ENCODE assay signal across 8 cellular contexts in genomic region chr3:146468932-146469205, GRCh38. TPM values are rescaled to one million over a fixed set of nuclear protein-coding genes. Genes with fewer than 3 reads are reported as not detected.
DNase-seq lines count a peak whose midpoint lies in the region; ATAC-seq and TF ChIP-seq lines count a peak whose summit lies in the region.
"Not testable (repeated sequence)": the region's sequence is repeated elsewhere in the genome, so short reads cannot be mapped to it uniquely, and the experiment has no call there.
"Had no signal": no experiment of that assay in that cellular context is flagged by ENCODE, and none has a peak within 500 bp of the region (broad histone marks: within the 10 kb centered on the region; RNA-seq: fewer than 3 reads in every experiment).

No MANE protein-coding gene starts in this region.

- TF ChIP-seq CTCF in HFF-Myc (IDR thresholded peaks at IDR 0.05; ENCODE audit: low read depth, low read length, missing control alignments); RWPE2 (IDR thresholded peaks at IDR 0.05; ENCODE audit: poor library complexity, severe bottlenecking); natural killer cell (IDR thresholded peaks at IDR 0.05); spleen (IDR thresholded peaks at IDR 0.05 in 8 of 11, conservative IDR thresholded peaks at IDR 0.05 in 3 of 11): not testable (repeated sequence)

- H3K9me3 Mint-ChIP-seq in activated T-helper 2 cell treated with anti-CD3 and anti-CD28 coated beads, Interferon-gamma antibody, Interleukin-2, Interleukin-4, amounts not matched to agents 10 μg/mL and 5 μg/mL and 100 μg/mL, durations not matched to agents 14 hours and 24 hours and 36 hours; natural killer cell: not testable (repeated sequence)

- not testable (repeated sequence) for H3K36me3 ChIP-seq in RWPE2 (ENCODE audit: low read depth); spleen

- ATAC-seq in RWPE2 (ENCODE audit: low read depth); natural killer cell: not testable (repeated sequence)
- ATAC-seq in left ventricle myocardium superior = peak; percentile 20

- 82 to 98% (median 90%) methylated on average over 8 of the region's 8 CpGs for WGBS in spleen, 5 donors

- not testable (repeated sequence) for H3K27ac Mint-ChIP-seq in activated T-helper 2 cell treated with anti-CD3 and anti-CD28 coated beads, Interferon-gamma antibody, Interleukin-2, Interleukin-4, amounts not matched to agents 10 μg/mL and 5 μg/mL and 100 μg/mL, durations not matched to agents 14 hours and 24 hours and 36 hours
- peak overlapping the region in 1 of 2 donors; percentile 87 for H3K27ac Mint-ChIP-seq in natural killer cell

- not testable (repeated sequence) for TF ChIP-seq POLR2A in spleen (IDR thresholded peaks at IDR 0.05)

- not testable (repeated sequence) for DNase-seq in HFF-Myc (ENCODE audit: extremely low read depth, low read depth); RWPE2 (ENCODE audit: low spot score); activated T-helper 2 cell treated with anti-CD3 and anti-CD28 coated beads, Interferon-gamma antibody, Interleukin-2, Interleukin-4, amounts not matched to agents 10 μg/mL and 5 μg/mL and 100 μg/mL, durations not matched to agents 14 hours and 24 hours and 36 hours (ENCODE audit: low spot score); left ventricle myocardium superior; natural killer cell; spleen
- peak; percentile 10 for DNase-seq in dermis blood vessel endothelial cell

- H3K4me1 ChIP-seq in RWPE2 (ENCODE audit: insufficient read depth, poor library complexity, severe bottlenecking) (peaks cover 29% of the 10 kb centered on the region), spleen (peaks cover 0 to 15% (median 6%) of the 10 kb centered on the region in 6 donors)

- H3K36me3 Mint-ChIP-seq in activated T-helper 2 cell treated with anti-CD3 and anti-CD28 coated beads, Interferon-gamma antibody, Interleukin-2, Interleukin-4, amounts not matched to agents 10 μg/mL and 5 μg/mL and 100 μg/mL, durations not matched to agents 14 hours and 24 hours and 36 hours (ENCODE audit: low read depth); natural killer cell: not testable (repeated sequence)

- H3K27me3 ChIP-seq in RWPE2 (ENCODE audit: insufficient read depth, poor library complexity, severe bottlenecking); spleen (replicated peaks in 1 of 7): not testable (repeated sequence)

- intact Hi-C loops in activated T-helper 2 cell treated with anti-CD3 and anti-CD28 coated beads, Interferon-gamma antibody, Interleukin-2, Interleukin-4, amounts not matched to agents 10 μg/mL and 5 μg/mL and 100 μg/mL, durations not matched to agents 14 hours and 24 hours and 36 hours (cut with micrococcal nuclease); left ventricle myocardium superior (cut with micrococcal nuclease); natural killer cell (cut with micrococcal nuclease); spleen (cut with DNase I; ENCODE audit: low total_unique reads): not testable (repeated sequence)

- not testable (repeated sequence) for H3K9me3 ChIP-seq in RWPE2 (ENCODE audit: severe bottlenecking); spleen

- peaks cover 20% of the 10 kb centered on the region for H3K4me1 Mint-ChIP-seq in activated T-helper 2 cell treated with anti-CD3 and anti-CD28 coated beads, Interferon-gamma antibody, Interleukin-2, Interleukin-4, amounts not matched to agents 10 μg/mL and 5 μg/mL and 100 μg/mL, durations not matched to agents 14 hours and 24 hours and 36 hours (ENCODE audit: low read depth)
- not testable (repeated sequence) for H3K4me1 Mint-ChIP-seq in natural killer cell

- H3K4me3 ChIP-seq in HFF-Myc (replicated peaks; ENCODE audit: low read depth, low read length) = peak overlapping the region; percentile 34
- H3K4me3 ChIP-seq in RWPE2 (ENCODE audit: severe bottlenecking) = not testable (repeated sequence)
- H3K4me3 ChIP-seq in spleen = peak overlapping the region in 6 of 8 donors; percentile 43 to 81 (median 52)

- not testable (repeated sequence) for H3K27me3 Mint-ChIP-seq in activated T-helper 2 cell treated with anti-CD3 and anti-CD28 coated beads, Interferon-gamma antibody, Interleukin-2, Interleukin-4, amounts not matched to agents 10 μg/mL and 5 μg/mL and 100 μg/mL, durations not matched to agents 14 hours and 24 hours and 36 hours (ENCODE audit: low read depth); natural killer cell (ENCODE audit: low read depth in 2 of 2)

- H3K27ac ChIP-seq in RWPE2 (ENCODE audit: poor library complexity, severe bottlenecking) (peak overlapping the region; percentile 20), spleen (peak overlapping the region; percentile 49 to 89 (median 66))

- peak overlapping the region; percentile 60 for H3K4me3 Mint-ChIP-seq in activated T-helper 2 cell treated with anti-CD3 and anti-CD28 coated beads, Interferon-gamma antibody, Interleukin-2, Interleukin-4, amounts not matched to agents 10 μg/mL and 5 μg/mL and 100 μg/mL, durations not matched to agents 14 hours and 24 hours and 36 hours (ENCODE audit: low read depth)
- peak overlapping the region; percentile 82 for H3K4me3 Mint-ChIP-seq in natural killer cell

RNA-seq across cellular contexts. Expression of gene PLSCR2, which starts 0.5 kb away (rescaled TPM):
- total RNA-seq in activated T-helper 2 cell treated with anti-CD3 and anti-CD28 coated beads, Interferon-gamma antibody, Interleukin-2, Interleukin-4, amounts not matched to agents 10 μg/mL and 5 μg/mL and 100 μg/mL, durations not matched to agents 14 hours and 24 hours and 36 hours = not detected in 2 replicates
- total RNA-seq in dermis blood vessel endothelial cell (0.33 and 0.34 TPM in 2 replicates), left ventricle myocardium superior (not detected), natural killer cell (under 1 TPM in 1 of 3 donors, not detected in 2; 0.38 TPM), spleen (under 1 TPM in 1 of 7 donors, not detected in 6; 0.66 TPM)
- not detected for polyA plus RNA-seq in spleen
- total RNA-seq: cardiac muscle cell had no signal
- polyA plus RNA-seq: cardiac muscle cell had no signal
